Comparison of ENCODE assay signal across 8 cellular contexts in genomic region chr1:160261526-160261877, GRCh38. TPM values are rescaled to one million over a fixed set of nuclear protein-coding genes. Genes with fewer than 3 reads are reported as not detected.
A peak's percentile ranks its signal among the peaks of the same experiment; 100 is the strongest.
DNase-seq lines count a peak whose midpoint lies in the region; ATAC-seq and TF ChIP-seq lines count a peak whose summit lies in the region.

No MANE protein-coding gene starts in this region.

- TF ChIP-seq POLR2A in Peyer's patch (IDR thresholded peaks at IDR 0.05) = no peak

- H3K27ac ChIP-seq in Peyer's patch (peak overlapping the region; percentile 89 to 97 (median 96)), urinary bladder (ENCODE audit: low read depth) (peak overlapping the region; percentile 93)

- no peaks in the 10 kb centered on the region for H3K27me3 ChIP-seq in Peyer's patch

- ATAC-seq in HG03571 (IDR thresholded peaks at IDR 0.05; ENCODE audit: unreplicated experiment) = peak; percentile 29

- H3K27me3 Mint-ChIP-seq in progenitor cell of endocrine pancreas = no peaks in the 10 kb centered on the region

- 0% methylated on average over 6 of the region's 6 CpGs for WGBS in urinary bladder

- no peaks in the 10 kb centered on the region for H3K9me3 Mint-ChIP-seq in progenitor cell of endocrine pancreas (ENCODE audit: low read depth)

- peak; percentile 41 to 46 for DNase-seq in activated CD8-positive, alpha-beta memory T cell treated with anti-CD3 and anti-CD28 coated beads for 1 hour (ENCODE audit: extremely low read depth in 1 of 2, low read depth in 1 of 2)
- DNase-seq in activated CD8-positive, alpha-beta memory T cell treated with anti-CD3 and anti-CD28 coated beads, Interleukin-2, amount 50 U/mL, for 48 hours = no peak
- DNase-seq in Peyer's patch = peak in 2 of 3 donors; percentile 58 to 68
- peak; percentile 81 for DNase-seq in activated naive CD4-positive, alpha-beta T cell treated with Interleukin-2 at 50 U/mL for 16 hours
- DNase-seq in glomerular visceral epithelial cell (ENCODE audit: extremely low spot score) = peak; percentile 69
- DNase-seq in progenitor cell of endocrine pancreas (ENCODE audit: low spot score, unreplicated experiment) = no peak

- H3K4me1 ChIP-seq in Peyer's patch (peaks cover 0 to 28% (median 9%) of the 10 kb centered on the region in 4 donors), urinary bladder (ENCODE audit: insufficient read depth) (no peaks in the 10 kb centered on the region)

- peak overlapping the region; percentile 99 for H3K27ac Mint-ChIP-seq in progenitor cell of endocrine pancreas

- H3K36me3 ChIP-seq in Peyer's patch (no peaks in the 10 kb centered on the region), urinary bladder (ENCODE audit: insufficient read depth) (no peaks in the 10 kb centered on the region)

- H3K4me1 Mint-ChIP-seq in progenitor cell of endocrine pancreas (ENCODE audit: low read depth) = peaks cover 29% of the 10 kb centered on the region

- H3K36me3 Mint-ChIP-seq in progenitor cell of endocrine pancreas (ENCODE audit: insufficient read depth) = peaks cover 4% of the 10 kb centered on the region

- no peaks in the 10 kb centered on the region for H3K9me3 ChIP-seq in Peyer's patch

- H3K4me3 ChIP-seq in Peyer's patch = peak overlapping the region; percentile 78 to 99 (median 93)
- H3K4me3 ChIP-seq in urinary bladder (ENCODE audit: low read depth, low read length) = peak overlapping the region; percentile 71

- TF ChIP-seq CTCF in Peyer's patch (IDR thresholded peaks at IDR 0.05) = no peak
- TF ChIP-seq CTCF in progenitor cell of endocrine pancreas (IDR thresholded peaks at IDR 0.05; ENCODE audit: unreplicated experiment) = no peak

- peak overlapping the region; percentile 95 for H3K4me3 Mint-ChIP-seq in progenitor cell of endocrine pancreas (ENCODE audit: low read depth)

RNA-seq across cellular contexts. Expression of gene DCAF8, which starts 0.8 kb away (rescaled TPM):
- 100 to 1,000 TPM; 121 to 359 (median 202) TPM for total RNA-seq in Peyer's patch
- total RNA-seq in progenitor cell of endocrine pancreas = 167 and 172 TPM in 2 replicates
- 92.9 TPM for total RNA-seq in urinary bladder
- 123 TPM for polyA plus RNA-seq in urinary bladder

RNA-seq across cellular contexts. Expression of gene PEX19, which starts 23.4 kb away (rescaled TPM):
- 10 to 100 TPM; 25.4 to 45.6 (median 40.2) TPM for total RNA-seq in Peyer's patch
- total RNA-seq in progenitor cell of endocrine pancreas = 73.8 and 74.8 TPM in 2 replicates
- 46.7 TPM for total RNA-seq in urinary bladder
- polyA plus RNA-seq in urinary bladder = 55.0 TPM

RNA-seq across cellular contexts. Expression of gene PEA15, which starts 56.3 kb away (rescaled TPM):
- total RNA-seq in Peyer's patch (10 to 100 TPM; 10.2 to 34.7 (median 17.3) TPM), progenitor cell of endocrine pancreas (31.2 and 37.6 TPM in 2 replicates), urinary bladder (51.9 TPM)
- 328 TPM for polyA plus RNA-seq in urinary bladder

Comparison
In these comparisons a context has a peak if more than half of its experiments do, and no peak if none do; other contexts are left out.
1. DNase-seq: peak in activated CD8-positive, alpha-beta memory T cell treated with anti-CD3 and anti-CD28 coated beads for 1 hour (2 of 2), Peyer's patch (2 of 3), activated naive CD4-positive, alpha-beta T cell treated with Interleukin-2 at 50 U/mL for 16 hours (single experiment) and glomerular visceral epithelial cell (single experiment); none in activated CD8-positive, alpha-beta memory T cell treated with anti-CD3 and anti-CD28 coated beads, Interleukin-2, amount 50 U/mL, for 48 hours (single experiment) and progenitor cell of endocrine pancreas (single experiment).